ENCODE assay signal across 19 cellular contexts in the genomic region with DNA sequence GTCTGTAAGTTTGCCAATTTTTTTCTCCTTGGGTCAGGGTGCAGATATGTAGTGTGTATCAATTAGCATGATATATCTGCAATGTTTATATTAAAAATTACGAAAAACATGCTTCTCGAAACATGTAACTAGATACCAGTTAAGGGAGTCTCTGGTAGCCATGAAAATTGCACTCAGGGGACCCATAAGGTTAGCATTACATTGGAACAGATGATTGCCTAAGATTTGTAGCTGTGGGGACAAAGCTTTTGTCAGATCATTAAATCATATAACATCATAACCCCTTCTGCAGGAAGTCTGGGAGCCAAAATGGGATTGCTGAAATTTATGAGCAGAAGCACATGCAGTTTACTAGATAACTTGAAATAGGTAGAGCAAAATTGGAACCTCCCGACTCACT.
DNase-seq lines count a peak whose midpoint lies in the region; TF ChIP-seq lines count a peak whose summit lies in the region.
"Had no signal": no experiment of that assay in that cellular context is flagged by ENCODE, and none has a peak within 500 bp of the region (broad histone marks: within the 10 kb centered on the region; RNA-seq: fewer than 3 reads in every experiment).

No MANE protein-coding gene starts in this region.

- intact Hi-C loops in A673 (cut with micrococcal nuclease; ENCODE audit: unreplicated experiment) = no loop called here
- intact Hi-C loops in ovary (cut with DNase I) = no loop called here

- peaks cover 37% of the 10 kb centered on the region for H3K79me1 ChIP-seq in trophoblast cell (ENCODE audit: low read length)

- H3K4ac ChIP-seq in trophoblast cell (ENCODE audit: low read depth, low read length) = no peak overlapping the region

- H3K4me2 ChIP-seq in MM.1S (ENCODE audit: low read depth, low read length) (no peak overlapping the region), trophoblast cell (ENCODE audit: low read length) (no peak overlapping the region)

- H3K4me3 ChIP-seq in A673 (ENCODE audit: low read depth, low read length, poor library complexity, severe bottlenecking) (no peak overlapping the region), MM.1S (ENCODE audit: low read length) (no peak overlapping the region), SK-N-MC (no peak overlapping the region), trophoblast cell (ENCODE audit: low read depth, low read length) (no peak overlapping the region), ovary (no peak overlapping the region)
- H3K4me3 ChIP-seq: A549 had no signal

- POLR2A ChIA-PET in A673 (lab: Charles Lee; ENCODE audit: low non-redundant PET) = no interaction called here

- H3K27me3 ChIP-seq in A673 (replicated peaks; ENCODE audit: insufficient read depth, low read depth, low read length, poor library complexity) = no peaks in the 10 kb centered on the region
- no peaks in the 10 kb centered on the region for H3K27me3 ChIP-seq in MM.1S (replicated peaks; ENCODE audit: insufficient read depth, low read length)
- no peaks in the 10 kb centered on the region for H3K27me3 ChIP-seq in trophoblast cell (ENCODE audit: insufficient read depth, low read length)
- H3K27me3 ChIP-seq in ovary = no peaks in the 10 kb centered on the region
- H3K27me3 ChIP-seq: BE2C had no signal

- no peak overlapping the region for H4K12ac ChIP-seq in trophoblast cell (ENCODE audit: low read depth, low read length)

- no peaks in the 10 kb centered on the region for H3K4me1 ChIP-seq in A673 (ENCODE audit: insufficient read depth, low read length, poor library complexity, severe bottlenecking)
- H3K4me1 ChIP-seq in MM.1S (ENCODE audit: low read length) = peaks cover 31% of the 10 kb centered on the region
- H3K4me1 ChIP-seq in trophoblast cell (ENCODE audit: control insufficient read depth in 1 of 2, insufficient read depth in 2 of 2, low read length in 2 of 2) = peaks cover 6 to 14% of the 10 kb centered on the region in 2 experiments
- peaks cover 2% of the 10 kb centered on the region for H3K4me1 ChIP-seq in ovary (ENCODE audit: insufficient read depth)
- H3K4me1 ChIP-seq: BE2C had no signal

- no peaks in the 10 kb centered on the region for H3K9me3 ChIP-seq in A673 (ENCODE audit: low read depth, low read length, poor library complexity, severe bottlenecking)
- H3K9me3 ChIP-seq in MM.1S (replicated peaks; ENCODE audit: insufficient read depth, low read length) = no peaks in the 10 kb centered on the region
- H3K9me3 ChIP-seq in SK-N-MC (ENCODE audit: low read depth, low read length) = no peaks in the 10 kb centered on the region
- H3K9me3 ChIP-seq in trophoblast cell (ENCODE audit: insufficient read depth, low read depth, low read length) = no peaks in the 10 kb centered on the region
- no peaks in the 10 kb centered on the region for H3K9me3 ChIP-seq in ovary
- H3K9me3 ChIP-seq: A549, BE2C had no signal

- H3K79me2 ChIP-seq in MM.1S (ENCODE audit: low read length) (no peaks in the 10 kb centered on the region), trophoblast cell (ENCODE audit: control insufficient read depth, insufficient read depth, low read length, poor library complexity) (peaks cover 1% of the 10 kb centered on the region)

- H3K23ac ChIP-seq in trophoblast cell (ENCODE audit: low read length) = no peak overlapping the region

- no peak overlapping the region for H2AK5ac ChIP-seq in trophoblast cell (ENCODE audit: low read length)

- H3F3A ChIP-seq in MM.1S (ENCODE audit: insufficient read depth, low read length) = peaks cover 23% of the 10 kb centered on the region

- no peak overlapping the region for H3K18ac ChIP-seq in trophoblast cell (ENCODE audit: low read length)

- TF ChIP-seq CTCF in A673 (conservative IDR thresholded peaks at IDR 0.05; ENCODE audit: low read depth, low read length) (no peak), MM.1S (IDR thresholded peaks at IDR 0.05; ENCODE audit: low read length) (no peak), ovary (IDR thresholded peaks at IDR 0.05) (no peak)

- H2BK12ac ChIP-seq in trophoblast cell (ENCODE audit: low read length) = peak overlapping the region; percentile 73

- no peak overlapping the region for H3K14ac ChIP-seq in trophoblast cell (ENCODE audit: low read length)

- no peak overlapping the region for H2AFZ ChIP-seq in MM.1S (ENCODE audit: low read length)
- no peak overlapping the region for H2AFZ ChIP-seq in trophoblast cell (ENCODE audit: insufficient read depth, low read length, poor library complexity)

- H4K20me1 ChIP-seq in MM.1S (ENCODE audit: insufficient read depth, low read length) = no peaks in the 10 kb centered on the region

- peak overlapping the region; percentile 30 for H2BK120ac ChIP-seq in trophoblast cell (ENCODE audit: insufficient read depth, low read length, poor library complexity)

- BruUV-seq in A673 (replicated peaks; lab: Mats Ljungman, UMichigan) = no TSS peak

- H3K9me2 ChIP-seq in MM.1S (replicated peaks; ENCODE audit: insufficient read depth, low read length) = no peaks in the 10 kb centered on the region

- H4K8ac ChIP-seq in trophoblast cell (ENCODE audit: low read depth, low read length) = no peak overlapping the region

- H3K9ac ChIP-seq in MM.1S (ENCODE audit: low read length) (no peak overlapping the region), SK-N-MC (ENCODE audit: insufficient read length) (no peak overlapping the region), trophoblast cell (ENCODE audit: low read length) (no peak overlapping the region)

- WGBS in trophoblast cell (ENCODE audit: extremely low coverage, insufficient coverage, insufficient read length) = no CpG with 5 or more reads among the region's 3 CpGs
- 73 to 87% (median 84%) methylated on average over 3 of the region's 3 CpGs for WGBS in ovary, 3 donors

- peak overlapping the region; percentile 9 for H2BK5ac ChIP-seq in trophoblast cell (ENCODE audit: low read depth, low read length, poor library complexity)

- H3K27ac ChIP-seq in A673 (ENCODE audit: low read depth, low read length, poor library complexity, severe bottlenecking) = no peak overlapping the region
- H3K27ac ChIP-seq in MM.1S (ENCODE audit: low read length) = no peak overlapping the region
- H3K27ac ChIP-seq in SK-N-MC = no peak overlapping the region
- H3K27ac ChIP-seq in trophoblast cell (ENCODE audit: low read depth, low read length) = no peak overlapping the region
- H3K27ac ChIP-seq in ovary = no peak overlapping the region

- no peak for TF ChIP-seq EP300 in ovary (IDR thresholded peaks at IDR 0.05)

- TF ChIP-seq POLR2A in ovary (IDR thresholded peaks at IDR 0.05) = no peak

- CTCF ChIA-PET in A673 (lab: Charles Lee) = no interaction called here

- DNase-seq in A673 (ENCODE audit: low spot score) (peak; percentile 12), MM.1S (peak; percentile 4), SK-N-MC (ENCODE audit: low read depth, low spot score) (peak; percentile 16), trophoblast cell (no peak), NCI-H345 treated with DMSO at 0.1 percent for 48 hours (lab: John Stamatoyannopoulos, UW; ENCODE audit: unreplicated experiment) (no peak), NCI-H2107 treated with DMSO at 0.1 percent for 48 hours (lab: John Stamatoyannopoulos, UW; ENCODE audit: unreplicated experiment) (no peak), ovary (no peak)
- DNase-seq: BE2C, DND-41, H7, HFFc6, Karpas-422, NCI-H1417, NCI-H187, NCI-H2227 treated with DMSO at 0.1 percent for 48 hours, NCI-H510A treated with DMSO at 0.1 percent for 48 hours, SIG-M5, T-helper 1 cell had no signal

- H3K36me3 ChIP-seq in A673 (ENCODE audit: insufficient read depth, low read length, poor library complexity, severe bottlenecking) = no peaks in the 10 kb centered on the region
- no peaks in the 10 kb centered on the region for H3K36me3 ChIP-seq in MM.1S (replicated peaks; ENCODE audit: insufficient read depth, low read length)
- H3K36me3 ChIP-seq in SK-N-MC (ENCODE audit: insufficient read depth, low read length) = no peaks in the 10 kb centered on the region
- no peaks in the 10 kb centered on the region for H3K36me3 ChIP-seq in trophoblast cell (ENCODE audit: control insufficient read depth in 1 of 2, insufficient read depth in 2 of 2, low read length in 2 of 2)
- H3K36me3 ChIP-seq in ovary = no peaks in the 10 kb centered on the region
- H3K36me3 ChIP-seq: BE2C had no signal

- H4K91ac ChIP-seq in trophoblast cell (ENCODE audit: low read depth, low read length) = peak overlapping the region; percentile 57

Comparison
In these comparisons a context has a peak if more than half of its experiments do, and no peak if none do; other contexts are left out.
1. DNase-seq: peak in A673 (single experiment), MM.1S (single experiment) and SK-N-MC (single experiment); none in trophoblast cell (0 of 2), NCI-H345 treated with DMSO at 0.1 percent for 48 hours (single experiment), NCI-H2107 treated with DMSO at 0.1 percent for 48 hours (single experiment) and ovary (0 of 5).